ENCODE assay signal across 8 cellular contexts in genomic region chr3:28575100-28575747, GRCh38.
DNase-seq lines count a peak whose midpoint lies in the region; ATAC-seq and TF ChIP-seq lines count a peak whose summit lies in the region.

No MANE protein-coding gene starts in this region.

- TF ChIP-seq CTCF in 22Rv1 (IDR thresholded peaks at IDR 0.05) (no peak; the same call in 1 of the 2 replicates), nephron (IDR thresholded peaks at IDR 0.05; ENCODE audit: unreplicated experiment in 3 of 3) (no peak)

- H3K4me1 ChIP-seq in esophagus (ENCODE audit: control insufficient read depth in 2 of 2, insufficient read depth in 2 of 2, low read length in 1 of 2): peaks cover 3 to 5% of the 10 kb centered on the region in 2 donors

- H3K9me3 ChIP-seq in esophagus (ENCODE audit: control insufficient read depth in 2 of 2, insufficient read depth in 1 of 2, low read depth in 1 of 2, low read length in 1 of 2): peaks cover 0 to 2% of the 10 kb centered on the region in 2 donors

- H3K9me3 Mint-ChIP-seq in nephron: no peaks in the 10 kb centered on the region

- H3K36me3 Mint-ChIP-seq in nephron (ENCODE audit: low read depth): no peaks in the 10 kb centered on the region

- H3K27ac ChIP-seq in 22Rv1: peak overlapping the region; percentile 39; the same call in 1 of the 2 replicates
- no peak overlapping the region for H3K27ac ChIP-seq in esophagus (ENCODE audit: low read depth in 2 of 2, low read length in 1 of 2)

- ATAC-seq in HG03457 (IDR thresholded peaks at IDR 0.05; ENCODE audit: unreplicated experiment) (no peak), HG02588 (IDR thresholded peaks at IDR 0.05; ENCODE audit: unreplicated experiment) (no peak), GM19463 (IDR thresholded peaks at IDR 0.05; ENCODE audit: unreplicated experiment) (no peak)

- peak overlapping the region; percentile 30 to 46 for H3K4me3 ChIP-seq in esophagus (ENCODE audit: low read depth in 1 of 2, low read length in 2 of 2)

- H3K4me3 Mint-ChIP-seq in nephron: peak overlapping the region; percentile 91 to 93 (median 91)

- 2 to 4% methylated on average over 56 of the region's 56 CpGs for whole genome bisulfite sequencing in esophagus, 2 donors

- H3K27ac Mint-ChIP-seq in nephron: peak overlapping the region in 2 of 3 experiments; percentile 15 to 39

- no peaks in the 10 kb centered on the region for H3K36me3 ChIP-seq in esophagus (ENCODE audit: control insufficient read depth in 2 of 2, insufficient read depth in 2 of 2, low read length in 1 of 2)

- DNase-seq in NCI-H146 treated with DMSO at 0.1 percent for 48 hours (lab: John Stamatoyannopoulos, UW; ENCODE audit: unreplicated experiment): peak; percentile 14
- DNase-seq in activated CD8-positive, alpha-beta memory T cell treated with anti-CD3 and anti-CD28 coated beads, Interleukin-2, amount 50 U/mL, for 4 hours: no peak

- peaks cover 31% of the 10 kb centered on the region for H3K4me1 Mint-ChIP-seq in nephron

- peaks cover 64% of the 10 kb centered on the region for H3K27me3 Mint-ChIP-seq in nephron (ENCODE audit: low read depth)

- H3K27me3 ChIP-seq in esophagus (ENCODE audit: control insufficient read depth in 1 of 2, insufficient read depth in 2 of 2, low read length in 2 of 2): peaks cover 0 to 2% of the 10 kb centered on the region in 2 donors
